In the genomic region with DNA sequence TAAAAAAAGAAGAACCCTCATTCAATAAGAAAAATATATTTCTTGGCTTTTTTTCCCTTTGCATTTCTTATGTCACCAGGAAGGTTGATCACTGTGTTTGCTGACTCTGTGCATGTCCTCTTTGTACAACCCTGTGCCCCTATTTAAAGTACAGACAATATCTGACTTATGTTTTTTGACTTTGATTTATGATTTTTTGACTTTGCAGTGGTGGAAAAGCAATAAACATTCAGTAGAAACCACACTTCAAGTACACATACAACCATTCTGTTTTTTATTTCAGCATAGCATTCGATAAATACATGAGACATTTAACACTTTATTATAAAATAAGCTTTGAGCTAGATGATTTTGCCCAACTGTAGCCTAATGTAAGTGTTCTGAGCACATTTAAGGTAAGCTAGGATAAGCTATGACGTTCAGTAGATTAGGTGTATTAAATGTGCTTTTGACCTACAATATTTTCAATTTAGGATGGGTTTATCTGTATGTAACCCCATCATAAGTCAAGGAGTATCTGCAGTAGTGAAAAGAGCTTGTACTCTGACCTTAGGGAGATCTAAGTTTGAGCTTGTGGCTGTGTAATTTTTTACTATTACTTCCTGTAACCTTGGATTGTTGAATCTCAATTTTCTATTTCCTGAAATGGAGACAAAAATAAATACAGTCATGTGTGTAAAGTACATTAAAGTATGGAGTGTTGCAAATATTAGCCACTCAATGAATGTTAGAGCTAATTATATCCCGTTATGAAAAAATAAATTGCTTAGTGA, we compare ENCODE assay signal across 1 cellular context.
TF ChIP-seq lines count a peak whose summit lies in the region.

No MANE protein-coding gene starts in this region.

TF ChIP-seq in K562, 482 proteins besides CTCF, POLR2A, EP300 and RAD21 (continued from another document):
- TF ChIP-seq, protein P1, sequence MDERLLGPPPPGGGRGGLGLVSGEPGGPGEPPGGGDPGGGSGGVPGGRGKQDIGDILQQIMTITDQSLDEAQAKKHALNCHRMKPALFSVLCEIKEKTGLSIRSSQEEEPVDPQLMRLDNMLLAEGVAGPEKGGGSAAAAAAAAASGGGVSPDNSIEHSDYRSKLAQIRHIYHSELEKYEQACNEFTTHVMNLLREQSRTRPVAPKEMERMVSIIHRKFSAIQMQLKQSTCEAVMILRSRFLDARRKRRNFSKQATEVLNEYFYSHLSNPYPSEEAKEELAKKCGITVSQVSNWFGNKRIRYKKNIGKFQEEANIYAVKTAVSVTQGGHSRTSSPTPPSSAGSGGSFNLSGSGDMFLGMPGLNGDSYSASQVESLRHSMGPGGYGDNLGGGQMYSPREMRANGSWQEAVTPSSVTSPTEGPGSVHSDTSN (CRISPR knock-in tag; IDR thresholded peaks at IDR 0.05; ENCODE audit: low read depth) = no peak
- TF ChIP-seq, protein P1 (tag; conservative IDR thresholded peaks at IDR 0.05; ENCODE audit: low read depth) = peak; percentile 68
- TF ChIP-seq, protein P2, sequence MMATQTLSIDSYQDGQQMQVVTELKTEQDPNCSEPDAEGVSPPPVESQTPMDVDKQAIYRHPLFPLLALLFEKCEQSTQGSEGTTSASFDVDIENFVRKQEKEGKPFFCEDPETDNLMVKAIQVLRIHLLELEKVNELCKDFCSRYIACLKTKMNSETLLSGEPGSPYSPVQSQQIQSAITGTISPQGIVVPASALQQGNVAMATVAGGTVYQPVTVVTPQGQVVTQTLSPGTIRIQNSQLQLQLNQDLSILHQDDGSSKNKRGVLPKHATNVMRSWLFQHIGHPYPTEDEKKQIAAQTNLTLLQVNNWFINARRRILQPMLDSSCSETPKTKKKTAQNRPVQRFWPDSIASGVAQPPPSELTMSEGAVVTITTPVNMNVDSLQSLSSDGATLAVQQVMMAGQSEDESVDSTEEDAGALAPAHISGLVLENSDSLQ (IDR thresholded peaks at IDR 0.05) = peak; percentile 28; the same call in 1 of the 2 replicates
- 0 out of 2 replicates have a peak, but pooled peaks have one; percentile 10 for TF ChIP-seq ZNF766 (CRISPR knock-in tag; conservative IDR thresholded peaks at IDR 0.05)
- no peak for TF ChIP-seq FOXA3 (CRISPR knock-in tag; conservative IDR thresholded peaks at IDR 0.05 in 1 of 2, IDR thresholded peaks at IDR 0.05 in 1 of 2)
- no peak for TF ChIP-seq ZNF561 (CRISPR knock-in tag; conservative IDR thresholded peaks at IDR 0.05)
- TF ChIP-seq MXI1 (IDR thresholded peaks at IDR 0.05; ENCODE audit: low read depth, low read length) = no peak
- TF ChIP-seq ZFPM2 (CRISPR knock-in tag; IDR thresholded peaks at IDR 0.05) = no peak
- no peak for TF ChIP-seq ZNF146 (CRISPR knock-in tag; IDR thresholded peaks at IDR 0.05; ENCODE audit: unreplicated experiment)
- TF ChIP-seq, protein P3, sequence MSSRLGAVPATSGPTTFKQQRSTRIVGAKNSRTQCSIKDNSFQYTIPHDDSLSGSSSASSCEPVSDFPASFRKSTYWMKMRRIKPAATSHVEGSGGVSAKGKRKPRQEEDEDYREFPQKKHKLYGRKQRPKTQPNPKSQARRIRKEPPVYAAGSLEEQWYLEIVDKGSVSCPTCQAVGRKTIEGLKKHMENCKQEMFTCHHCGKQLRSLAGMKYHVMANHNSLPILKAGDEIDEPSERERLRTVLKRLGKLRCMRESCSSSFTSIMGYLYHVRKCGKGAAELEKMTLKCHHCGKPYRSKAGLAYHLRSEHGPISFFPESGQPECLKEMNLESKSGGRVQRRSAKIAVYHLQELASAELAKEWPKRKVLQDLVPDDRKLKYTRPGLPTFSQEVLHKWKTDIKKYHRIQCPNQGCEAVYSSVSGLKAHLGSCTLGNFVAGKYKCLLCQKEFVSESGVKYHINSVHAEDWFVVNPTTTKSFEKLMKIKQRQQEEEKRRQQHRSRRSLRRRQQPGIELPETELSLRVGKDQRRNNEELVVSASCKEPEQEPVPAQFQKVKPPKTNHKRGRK (tag; IDR thresholded peaks at IDR 0.05) = peak; percentile 44; the same call in 1 of the 2 replicates
- TF ChIP-seq, protein P4, sequence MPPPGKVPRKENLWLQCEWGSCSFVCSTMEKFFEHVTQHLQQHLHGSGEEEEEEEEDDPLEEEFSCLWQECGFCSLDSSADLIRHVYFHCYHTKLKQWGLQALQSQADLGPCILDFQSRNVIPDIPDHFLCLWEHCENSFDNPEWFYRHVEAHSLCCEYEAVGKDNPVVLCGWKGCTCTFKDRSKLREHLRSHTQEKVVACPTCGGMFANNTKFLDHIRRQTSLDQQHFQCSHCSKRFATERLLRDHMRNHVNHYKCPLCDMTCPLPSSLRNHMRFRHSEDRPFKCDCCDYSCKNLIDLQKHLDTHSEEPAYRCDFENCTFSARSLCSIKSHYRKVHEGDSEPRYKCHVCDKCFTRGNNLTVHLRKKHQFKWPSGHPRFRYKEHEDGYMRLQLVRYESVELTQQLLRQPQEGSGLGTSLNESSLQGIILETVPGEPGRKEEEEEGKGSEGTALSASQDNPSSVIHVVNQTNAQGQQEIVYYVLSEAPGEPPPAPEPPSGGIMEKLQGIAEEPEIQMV (tag; conservative IDR thresholded peaks at IDR 0.05; ENCODE audit: low read depth) = no peak
- TF ChIP-seq PHB (CRISPR knock-in tag; IDR thresholded peaks at IDR 0.05) = no peak
TF ChIP-seq in K562: peak in this region for 5.
